In the genomic region with DNA sequence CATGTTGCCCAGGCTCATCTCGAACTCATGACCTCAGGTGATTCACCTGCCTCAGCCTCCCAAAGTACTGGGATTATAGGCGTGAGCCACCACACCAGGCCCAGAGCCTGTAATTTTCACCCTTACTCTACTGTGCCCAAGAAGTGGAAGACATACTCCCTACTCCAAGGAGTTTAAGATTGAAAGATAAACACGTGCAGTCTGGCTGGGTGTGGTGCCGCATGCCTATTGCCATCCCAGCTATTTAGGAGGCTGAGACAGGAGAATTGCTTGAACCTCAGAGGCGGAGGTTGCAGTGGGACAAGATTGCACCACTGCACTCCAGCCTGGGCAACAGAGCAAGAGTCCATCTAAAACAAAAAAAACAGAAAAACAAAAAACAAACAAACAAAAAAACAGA, we compare ENCODE assay signal across 15 cellular contexts.
"Had no signal": no experiment of that assay in that cellular context is flagged by ENCODE, and none has a peak within 500 bp of the region (broad histone marks: within the 10 kb centered on the region; RNA-seq: fewer than 3 reads in every experiment).

No MANE protein-coding gene starts in this region.

- H3K27me3 ChIP-seq: brain microvascular endothelial cell, heart left ventricle, pancreas, tibial nerve, vagina had no signal

- ATAC-seq: heart left ventricle; mucosa of descending colon; naive thymus-derived CD8-positive, alpha-beta T cell; pancreas; SK-N-SH treated with all-trans-retinoic acid at 6 μM for 48 hours had no signal

- H3K9me3 ChIP-seq: mucosa of descending colon, pancreas, tibial nerve, vagina had no signal

- H3K36me3 ChIP-seq: brain microvascular endothelial cell, heart left ventricle, pancreas, tibial nerve, vagina had no signal

- DNase-seq: activated CD4-positive, alpha-beta T cell treated with anti-CD3 and anti-CD28 coated beads, Interleukin-2, amount 10 ng/mL, durations not matched to agents 7 days and 5 days; activated naive CD4-positive, alpha-beta T cell treated with anti-CD3 and anti-CD28 coated beads, Interleukin-2, amount 10 ng/mL, durations not matched to agents 7 days and 5 days; amygdala; brain microvascular endothelial cell; cerebellar nuclear complex; effector memory CD4-positive, alpha-beta T cell; mucosa of descending colon; pancreas; stimulated activated CD4-positive, alpha-beta T cell treated with anti-CD3 and anti-CD28 coated beads, Interleukin-12 subunit alpha, Interleukin-12 subunit beta, amount 100 ng/mL, for 4 hours; stimulated activated CD4-positive, alpha-beta T cell treated with anti-CD3 and anti-CD28 coated beads, Interleukin-2, amount 100 ng/mL, for 24 hours had no signal

- H3K27ac ChIP-seq: brain microvascular endothelial cell, pancreas had no signal

- H3K4me1 ChIP-seq: pancreas had no signal

- H3K4me3 ChIP-seq: heart left ventricle, mucosa of descending colon, pancreas, tibial nerve, vagina had no signal
